In genomic region chr14:31414190-31414833, GRCh38 we compare ENCODE assay signal across 16 cellular contexts. TPM values are rescaled to one million over a fixed set of nuclear protein-coding genes. Genes with fewer than 3 reads are reported as not detected.
DNase-seq lines count a peak whose midpoint lies in the region; ATAC-seq, FAIRE-seq and TF ChIP-seq lines count a peak whose summit lies in the region.
"Had no signal": no experiment of that assay in that cellular context is flagged by ENCODE, and none has a peak within 500 bp of the region (broad histone marks: within the 10 kb centered on the region; RNA-seq: fewer than 3 reads in every experiment).

No MANE protein-coding gene starts in this region.

- no peaks in the 10 kb centered on the region for H3K9me2 ChIP-seq in Karpas-422 (replicated peaks; ENCODE audit: insufficient read depth, low read length)

- H3K79me2 ChIP-seq in Karpas-422 (ENCODE audit: low read length), result peaks cover 99% of the 10 kb centered on the region

- H3K9ac ChIP-seq in Karpas-422 (ENCODE audit: low read length), result no peak overlapping the region
- H3K9ac ChIP-seq: BLaER1 had no signal

- H3K4me3 ChIP-seq in Karpas-422 (ENCODE audit: low read length) (no peak overlapping the region), bronchial epithelial cell (ENCODE audit: low read depth, low read length) (no peak overlapping the region)
- H3K4me3 ChIP-seq: BLaER1, Peyer's patch had no signal

- peak overlapping the region; percentile 10; the same call in 1 of the 2 replicates for H3K27ac ChIP-seq in Karpas-422 (ENCODE audit: low read length)
- H3K27ac ChIP-seq: BLaER1, Peyer's patch had no signal

- peaks cover 64% of the 10 kb centered on the region for H3K4me1 ChIP-seq in Karpas-422 (ENCODE audit: low read length)

- no peaks in the 10 kb centered on the region for H4K20me1 ChIP-seq in Karpas-422 (ENCODE audit: insufficient read depth, low read depth, low read length)

- H3K27me3 ChIP-seq in Karpas-422 (ENCODE audit: low read length) (no peaks in the 10 kb centered on the region), bronchial epithelial cell (ENCODE audit: control insufficient read depth, insufficient read depth, low read length) (no peaks in the 10 kb centered on the region)
- H3K27me3 ChIP-seq: Peyer's patch had no signal

- FAIRE-seq in bronchial epithelial cell (lab: Jason Lieb, UNC), result no peak
- FAIRE-seq: H54 had no signal

- ATAC-seq in GM18909 (IDR thresholded peaks at IDR 0.05; ENCODE audit: poor library complexity, unreplicated experiment), result no peak

- H3K4me2 ChIP-seq in Karpas-422 (ENCODE audit: low read depth, low read length, poor library complexity, severe bottlenecking), result peak overlapping the region; percentile 28
- H3K4me2 ChIP-seq: BLaER1 had no signal

- H3K36me3 ChIP-seq in Karpas-422 (ENCODE audit: insufficient read depth, low read length) (no peaks in the 10 kb centered on the region), bronchial epithelial cell (ENCODE audit: control insufficient read depth, insufficient read depth, low read length) (no peaks in the 10 kb centered on the region)
- H3K36me3 ChIP-seq: BLaER1, Peyer's patch had no signal

- TF ChIP-seq CTCF in bronchial epithelial cell (IDR thresholded peaks at IDR 0.05; ENCODE audit: insufficient read depth, low read length, severe bottlenecking), result no peak

- H2AFZ ChIP-seq in Karpas-422 (ENCODE audit: low read length), result no peak overlapping the region

- no peaks in the 10 kb centered on the region for H3K9me3 ChIP-seq in Karpas-422 (ENCODE audit: low read length)
- H3K9me3 ChIP-seq: BLaER1, Peyer's patch had no signal

- DNase-seq in EH (ENCODE audit: low read depth) (peak; percentile 19), Karpas-422 (no peak), bronchial epithelial cell (ENCODE audit: low read depth) (peak; percentile 44), lung microvascular endothelial cell (ENCODE audit: low read depth in 2 of 2) (peak; percentile 20 to 71), inferior parietal cortex (ENCODE audit: extremely low spot score) (no peak), nucleus accumbens (lab: John Stamatoyannopoulos, UW) (no peak)
- DNase-seq in stimulated activated CD8-positive, alpha-beta memory T cell treated with anti-CD3 and anti-CD28 coated beads, Interleukin-4, amount 100 ng/mL, for 48 hours, result no peak
- DNase-seq: activated CD4-positive, alpha-beta T cell treated with anti-CD3 and anti-CD28 coated beads, Interleukin-2, amount 50 U/mL, for 48 hours; activated gamma-delta T cell; NCI-H446; Peyer's patch; retina; stimulated activated naive CD4-positive, alpha-beta T cell had no signal

RNA-seq across cellular contexts. Expression of gene HEATR5A, which starts 6.0 kb away (rescaled TPM):
- total RNA-seq in Karpas-422 (2014; rRNA removed; shearing (Covaris generic); ENCODE audit: low replicate concordance), result 19.3 and 47.4 TPM in 2 replicates
- total RNA-seq in bronchial epithelial cell (15.5 and 15.8 TPM in 2 replicates), lung microvascular endothelial cell (24.0 and 33.5 TPM in 2 replicates)

RNA-seq across cellular contexts. Expression of gene DTD2, which starts 43.0 kb away (rescaled TPM):
- 54.7 and 86.1 TPM in 2 replicates for total RNA-seq in Karpas-422 (2014; rRNA removed; shearing (Covaris generic); ENCODE audit: low replicate concordance)
- total RNA-seq in bronchial epithelial cell, result 36.2 and 57.9 TPM in 2 replicates
- 16.1 and 19.8 TPM in 2 replicates for total RNA-seq in lung microvascular endothelial cell

Comparison
In these comparisons a context has a peak if more than half of its experiments do, and no peak if none do; other contexts are left out.
1. DNase-seq: peak in EH (single experiment), bronchial epithelial cell (single experiment) and lung microvascular endothelial cell (2 of 2); none in Karpas-422 (single experiment), inferior parietal cortex (single experiment), nucleus accumbens (0 of 56) and stimulated activated CD8-positive, alpha-beta memory T cell treated with anti-CD3 and anti-CD28 coated beads, Interleukin-4, amount 100 ng/mL, for 48 hours (single experiment).